ENCODE assay signal across 9 cellular contexts in genomic region chr22:50261615-50262459, GRCh38. TPM values are rescaled to one million over a fixed set of nuclear protein-coding genes. Genes with fewer than 3 reads are reported as not detected.
DNase-seq lines count a peak whose midpoint lies in the region; ATAC-seq and TF ChIP-seq lines count a peak whose summit lies in the region.
"Had no signal": no experiment of that assay in that cellular context is flagged by ENCODE, and none has a peak within 500 bp of the region (broad histone marks: within the 10 kb centered on the region; RNA-seq: fewer than 3 reads in every experiment).

Gene MAPK12, minus strand, starts transcription at chr22:50261683. Its CDS starts 174 bp downstream, at chr22:50261509.

- peaks cover 6% of the 10 kb centered on the region for H3K4me1 Mint-ChIP-seq in activated CD8-positive, alpha-beta T cell treated with anti-CD3 and anti-CD28 coated beads for 36 hours (ENCODE audit: low read depth)

- ATAC-seq in HG02885 (IDR thresholded peaks at IDR 0.05; ENCODE audit: poor library complexity, unreplicated experiment) (peak; percentile 56), heart left ventricle (peak in 3 of 4 donors; percentile 26 to 46 (median 44)), HG02981 (IDR thresholded peaks at IDR 0.05; ENCODE audit: unreplicated experiment) (no peak)
- ATAC-seq in activated CD8-positive, alpha-beta T cell treated with anti-CD3 and anti-CD28 coated beads for 36 hours: no peak

- H3K36me3 Mint-ChIP-seq in activated CD8-positive, alpha-beta T cell treated with anti-CD3 and anti-CD28 coated beads for 36 hours (ENCODE audit: low read depth): no peaks in the 10 kb centered on the region

- H3K9me3 ChIP-seq in heart left ventricle: no peaks in the 10 kb centered on the region

- DNase-seq in NCI-H1417 (lab: John Stamatoyannopoulos, UW) (peak in 2 of 3 experiments; percentile 49 to 59), NCI-H1417 treated with DMSO at 0.1 percent for 48 hours (lab: John Stamatoyannopoulos, UW) (no peak), heart left ventricle (peak in 3 of 5 donors; percentile 54 to 62 (median 62)), retinal pigment epithelial cell (ENCODE audit: low read depth) (no peak)
- DNase-seq in activated CD8-positive, alpha-beta T cell treated with anti-CD3 and anti-CD28 coated beads for 36 hours: no peak
- DNase-seq in NK-92 treated with Interleukin-12 subunit alpha and Interleukin-12 subunit beta, amount 100 ng/mL, for 24 hours (lab: John Stamatoyannopoulos, UW): no peak
- DNase-seq: DND-41 had no signal

- H3K4me3 Mint-ChIP-seq in activated CD8-positive, alpha-beta T cell treated with anti-CD3 and anti-CD28 coated beads for 36 hours: peak within 1 kb of the TSS; percentile 61

- CTCF ChIA-PET in activated CD8-positive, alpha-beta T cell treated with anti-CD3 and anti-CD28 coated beads for 36 hours (lab: Charles Lee): interaction anchor here (0.8 to 1.8 kb wide), 8 partner anchors 9 to 264 kb away, joined by 3 to 7 read pairs (median 4); partner anchors contain the start of genes HDAC10 and SCO2

- H3K27me3 ChIP-seq in heart left ventricle: peaks cover 0 to 13% (median 0%) of the 10 kb centered on the region in 9 donors

- peaks cover 0 to under 1% (median 0%) of the 10 kb centered on the region in 9 donors for H3K36me3 ChIP-seq in heart left ventricle

- H3K4me3 ChIP-seq in heart left ventricle (peak within 1 kb of the TSS; percentile 37 to 84 (median 56)), retinal pigment epithelial cell (ENCODE audit: low read length) (peak within 1 kb of the TSS; percentile 53)

- intact Hi-C loops in activated CD8-positive, alpha-beta T cell treated with anti-CD3 and anti-CD28 coated beads for 36 hours (cut with micrococcal nuclease): no loop called here
- intact Hi-C loops in heart left ventricle (cut with DNase I): no loop called here

- TF ChIP-seq POLR2A in heart left ventricle (IDR thresholded peaks at IDR 0.05): no peak

- H3K9me3 Mint-ChIP-seq in activated CD8-positive, alpha-beta T cell treated with anti-CD3 and anti-CD28 coated beads for 36 hours: no peaks in the 10 kb centered on the region

- POLR2A ChIA-PET in activated CD8-positive, alpha-beta T cell treated with anti-CD3 and anti-CD28 coated beads for 36 hours (lab: Charles Lee): interaction anchor here (1.9 kb wide), 1 partner anchor 16 kb away, joined by 6 read pairs; no protein-coding TSS in a partner anchor

- WGBS in heart left ventricle, 4 donors: 4 to 29% (median 9%) methylated on average over 6 to 61 of the region's 61 CpGs

- peak within 1 kb of the TSS in 11 of 12 donors; percentile 21 to 71 (median 62) for H3K27ac ChIP-seq in heart left ventricle

- no peak for TF ChIP-seq CTCF in activated CD8-positive, alpha-beta T cell treated with anti-CD3 and anti-CD28 coated beads for 36 hours (IDR thresholded peaks at IDR 0.05)
- no peak for TF ChIP-seq CTCF in heart left ventricle (IDR thresholded peaks at IDR 0.05)
- TF ChIP-seq CTCF in retinal pigment epithelial cell (conservative IDR thresholded peaks at IDR 0.05; ENCODE audit: low read depth, low read length): no peak

- peaks cover 20% of the 10 kb centered on the region for H3K27me3 Mint-ChIP-seq in activated CD8-positive, alpha-beta T cell treated with anti-CD3 and anti-CD28 coated beads for 36 hours

- H3K4me1 ChIP-seq in heart left ventricle: peaks cover 6 to 53% (median 16%) of the 10 kb centered on the region in 12 donors

- H3K27ac Mint-ChIP-seq in activated CD8-positive, alpha-beta T cell treated with anti-CD3 and anti-CD28 coated beads for 36 hours: no peak within 1 kb of the TSS

RNA-seq across cellular contexts. Expression of gene MAPK12, which starts in this region (rescaled TPM):
- 1 to 10 TPM; 7.9 to 9.2 TPM for total RNA-seq in activated CD8-positive, alpha-beta T cell treated with anti-CD3 and anti-CD28 coated beads for 36 hours
- 10 to 100 TPM; 12.2 to 18.0 (median 15.5) TPM for total RNA-seq in heart left ventricle
- 10 to 100 TPM; 11.6 to 17.9 TPM for polyA plus RNA-seq in heart left ventricle

Comparison
In these comparisons a context has a peak if more than half of its experiments do, and no peak if none do; other contexts are left out.
1. DNase-seq: peak in NCI-H1417 (2 of 3) and heart left ventricle (3 of 5); none in NCI-H1417 treated with DMSO at 0.1 percent for 48 hours (single experiment), activated CD8-positive, alpha-beta T cell treated with anti-CD3 and anti-CD28 coated beads for 36 hours (single experiment), retinal pigment epithelial cell (single experiment) and NK-92 treated with Interleukin-12 subunit alpha and Interleukin-12 subunit beta, amount 100 ng/mL, for 24 hours (single experiment).
2. ATAC-seq: peak in HG02885 (single experiment) and heart left ventricle (3 of 4); none in activated CD8-positive, alpha-beta T cell treated with anti-CD3 and anti-CD28 coated beads for 36 hours (single experiment) and HG02981 (single experiment).